Comparison of ENCODE assay signal across 20 cellular contexts in the genomic region with DNA sequence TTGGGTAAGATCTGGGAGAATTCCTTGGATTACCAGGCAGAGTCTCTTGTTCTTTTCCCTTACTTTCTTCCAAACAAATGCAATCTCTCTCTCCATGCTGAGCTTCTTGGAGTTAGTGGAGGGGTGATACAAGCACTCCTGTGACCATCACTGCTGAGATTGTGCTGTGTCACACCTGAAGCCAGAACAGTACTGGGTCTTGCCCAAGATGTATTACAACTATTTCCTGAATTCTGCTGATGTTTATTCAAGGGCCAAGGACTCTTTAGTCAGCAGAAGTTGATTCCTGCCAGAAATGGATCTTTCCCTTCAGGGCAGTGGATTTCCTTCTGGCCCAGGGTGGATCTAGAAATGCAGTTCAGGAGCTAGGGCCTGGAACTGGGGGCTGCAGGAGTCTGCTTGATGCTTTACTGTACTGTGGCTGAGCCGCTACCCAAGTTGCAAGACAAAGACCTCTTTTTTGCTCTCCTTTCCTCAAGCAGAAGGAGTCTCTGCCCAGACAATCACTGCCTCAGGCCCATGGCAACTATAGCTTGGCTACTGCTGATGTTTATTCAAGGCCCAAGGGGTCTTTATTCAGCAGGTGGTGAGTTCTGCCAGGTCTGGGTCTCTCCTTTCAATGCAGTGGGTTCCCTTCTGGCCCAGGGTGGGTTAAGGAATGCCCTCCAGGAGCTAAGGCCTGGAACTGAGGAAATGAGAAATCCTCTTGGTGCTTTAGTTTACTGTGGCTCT.
"Had no signal": no experiment of that assay in that cellular context is flagged by ENCODE, and none has a peak within 500 bp of the region (broad histone marks: within the 10 kb centered on the region; RNA-seq: fewer than 3 reads in every experiment).

No MANE protein-coding gene starts in this region.

- FAIRE-seq: kidney had no signal

- H3K27ac ChIP-seq: breast epithelium, psoas muscle, transverse colon had no signal

- DNase-seq: activated CD4-positive, alpha-beta T cell treated with anti-CD3 and anti-CD28 coated beads, Interleukin-2, amount 50 U/mL, for 1 hour; activated CD4-positive, CD25-positive, alpha-beta regulatory T cell treated with anti-CD3 and anti-CD28 coated beads, Interleukin-2, amount 50 U/mL, for 72 hours; activated CD8-positive, alpha-beta memory T cell treated with anti-CD3 and anti-CD28 coated beads, Interleukin-2, amount 50 U/mL, for 48 hours; activated effector memory CD4-positive, alpha-beta T cell treated with Interleukin-2 at 50 U/mL for 16 hours; activated naive CD4-positive, alpha-beta T cell treated with anti-CD3 and anti-CD28 coated beads, Interleukin-2, amount 10 ng/mL, durations not matched to agents 7 days and 5 days; activated naive CD8-positive, alpha-beta T cell treated with anti-CD3 and anti-CD28 coated beads, Interleukin-2, amount 50 U/mL, for 24 hours; activated T-cell treated with anti-CD3 and anti-CD28 coated beads, Interleukin-2, amount 50 U/mL, for 48 hours; aorta; effector memory CD4-positive, alpha-beta T cell; foreskin fibroblast; kidney; psoas muscle; right cardiac atrium; stimulated activated CD4-positive, alpha-beta T cell treated with anti-CD3 and anti-CD28 coated beads, Interleukin-2, amount 100 ng/mL, for 24 hours; stimulated activated naive CD8-positive, alpha-beta T cell treated with anti-CD3 and anti-CD28 coated beads, Interleukin-15, Interleukin-2, amounts not matched to agents 100 U/mL and 50 U/mL, for 24 hours; transverse colon had no signal

- H3K36me3 ChIP-seq: breast epithelium, transverse colon had no signal

- H3K4me1 Mint-ChIP-seq: activated naive CD4-positive, alpha-beta T cell treated with anti-CD3 and anti-CD28 coated beads, Interleukin-2, amount 10 ng/mL, durations not matched to agents 7 days and 5 days; activated naive CD8-positive, alpha-beta T cell treated with anti-CD3 and anti-CD28 coated beads, Interleukin-2, amount 50 U/mL, for 24 hours had no signal

- H3K4me3 Mint-ChIP-seq: activated naive CD4-positive, alpha-beta T cell treated with anti-CD3 and anti-CD28 coated beads, Interleukin-2, amount 10 ng/mL, durations not matched to agents 7 days and 5 days; activated naive CD8-positive, alpha-beta T cell treated with anti-CD3 and anti-CD28 coated beads, Interleukin-2, amount 50 U/mL, for 24 hours; dendritic cell treated with granulocyte-macrophage colony-stimulating factor and Interleukin-4, amounts not matched to agents 40 ng/mL and 50 ng/mL, for 4 days; T-helper 1 cell treated with Interleukin-12 subunit alpha and Interleukin-12 subunit beta and Interleukin-4 antibody, amounts not matched to agents 30 μg/mL and 1 μg/mL, for 36 hours had no signal

- H3K9me3 Mint-ChIP-seq: activated naive CD4-positive, alpha-beta T cell treated with anti-CD3 and anti-CD28 coated beads, Interleukin-2, amount 10 ng/mL, durations not matched to agents 7 days and 5 days; dendritic cell treated with granulocyte-macrophage colony-stimulating factor and Interleukin-4, amounts not matched to agents 40 ng/mL and 50 ng/mL, for 4 days; T-helper 1 cell treated with Interleukin-12 subunit alpha and Interleukin-12 subunit beta and Interleukin-4 antibody, amounts not matched to agents 30 μg/mL and 1 μg/mL, for 36 hours had no signal

- H3K4me1 ChIP-seq: breast epithelium, psoas muscle, transverse colon had no signal

- H3K27me3 ChIP-seq: breast epithelium had no signal

- H3K27ac Mint-ChIP-seq: activated naive CD4-positive, alpha-beta T cell treated with anti-CD3 and anti-CD28 coated beads, Interleukin-2, amount 10 ng/mL, durations not matched to agents 7 days and 5 days; activated naive CD8-positive, alpha-beta T cell treated with anti-CD3 and anti-CD28 coated beads, Interleukin-2, amount 50 U/mL, for 24 hours; dendritic cell treated with granulocyte-macrophage colony-stimulating factor and Interleukin-4, amounts not matched to agents 40 ng/mL and 50 ng/mL, for 4 days; T-helper 1 cell treated with Interleukin-12 subunit alpha and Interleukin-12 subunit beta and Interleukin-4 antibody, amounts not matched to agents 30 μg/mL and 1 μg/mL, for 36 hours had no signal

- ATAC-seq: activated naive CD8-positive, alpha-beta T cell treated with anti-CD3 and anti-CD28 coated beads, Interleukin-2, amount 50 U/mL, for 24 hours; left lobe of liver; psoas muscle; right cardiac atrium; stimulated activated naive CD8-positive, alpha-beta T cell treated with anti-CD3 and anti-CD28 coated beads, Interleukin-15, Interleukin-2, amounts not matched to agents 100 U/mL and 50 U/mL, for 24 hours had no signal

- H3K9me3 ChIP-seq: psoas muscle, transverse colon had no signal

- H3K36me3 Mint-ChIP-seq: activated naive CD4-positive, alpha-beta T cell treated with anti-CD3 and anti-CD28 coated beads, Interleukin-2, amount 10 ng/mL, durations not matched to agents 7 days and 5 days had no signal

- H3K4me3 ChIP-seq: breast epithelium, psoas muscle, transverse colon had no signal
